16 cellular contexts compared by ENCODE assay signal in genomic region chr10:70093335-70093944, GRCh38. TPM values are rescaled to one million over a fixed set of nuclear protein-coding genes. Genes with fewer than 3 reads are reported as not detected.
DNase-seq lines count a peak whose midpoint lies in the region; ATAC-seq and TF ChIP-seq lines count a peak whose summit lies in the region.
"Had no signal": no experiment of that assay in that cellular context is flagged by ENCODE, and none has a peak within 500 bp of the region (broad histone marks: within the 10 kb centered on the region; RNA-seq: fewer than 3 reads in every experiment).

No MANE protein-coding gene starts in this region.

- H3K9me3 Mint-ChIP-seq in activated CD4-positive, alpha-beta memory T cell treated with anti-CD3 and anti-CD28 coated beads, Interleukin-2, amount 10 ng/mL, durations not matched to agents 7 days and 5 days, result no peaks in the 10 kb centered on the region
- H3K9me3 Mint-ChIP-seq in stimulated activated effector memory CD8-positive, alpha-beta T cell treated with anti-CD3 and anti-CD28 coated beads, Interleukin-12 subunit alpha, Interleukin-12 subunit beta, amount 100 ng/mL, for 72 hours, result no peaks in the 10 kb centered on the region

- intact Hi-C loops in heart right ventricle (cut with DNase I), result no loop called here

- no peaks in the 10 kb centered on the region for H3K27me3 Mint-ChIP-seq in activated CD4-positive, alpha-beta memory T cell treated with anti-CD3 and anti-CD28 coated beads, Interleukin-2, amount 10 ng/mL, durations not matched to agents 7 days and 5 days

- peak overlapping the region; percentile 81 for H3K27ac Mint-ChIP-seq in activated CD4-positive, alpha-beta memory T cell treated with anti-CD3 and anti-CD28 coated beads, Interleukin-2, amount 10 ng/mL, durations not matched to agents 7 days and 5 days
- H3K27ac Mint-ChIP-seq in stimulated activated effector memory CD8-positive, alpha-beta T cell treated with anti-CD3 and anti-CD28 coated beads, Interleukin-12 subunit alpha, Interleukin-12 subunit beta, amount 100 ng/mL, for 72 hours, result peak overlapping the region; percentile 98

- peaks cover 0 to 71% (median 15%) of the 10 kb centered on the region in 9 donors for H3K36me3 ChIP-seq in heart right ventricle

- peak overlapping the region; percentile 63 for H3K4me3 Mint-ChIP-seq in activated CD4-positive, alpha-beta memory T cell treated with anti-CD3 and anti-CD28 coated beads, Interleukin-2, amount 10 ng/mL, durations not matched to agents 7 days and 5 days
- peak overlapping the region; percentile 78 for H3K4me3 Mint-ChIP-seq in stimulated activated effector memory CD8-positive, alpha-beta T cell treated with anti-CD3 and anti-CD28 coated beads, Interleukin-12 subunit alpha, Interleukin-12 subunit beta, amount 100 ng/mL, for 72 hours

- POLR2A ChIA-PET in activated CD4-positive, alpha-beta memory T cell treated with anti-CD3 and anti-CD28 coated beads, Interleukin-2, amount 10 ng/mL, durations not matched to agents 7 days and 5 days (lab: Charles Lee), result interaction anchor here (0.5 to 4.8 kb wide), 8 partner anchors 8 to 702 kb away, joined by 3 to 49 read pairs (median 5); partner anchors contain the start of genes EIF4EBP2, PPA1, SAR1A and TYSND1

- no peak for TF ChIP-seq CTCF in heart right ventricle (IDR thresholded peaks at IDR 0.05)

- H3K4me3 ChIP-seq in heart right ventricle, result peak overlapping the region in 1 of 10 donors; percentile 3

- DNase-seq in activated naive CD4-positive, alpha-beta T cell treated with Interleukin-2 at 50 U/mL for 16 hours, result peak; percentile 20
- no peak for DNase-seq in activated naive CD4-positive, alpha-beta T cell treated with anti-CD3 and anti-CD28 coated beads, Interleukin-2, amount 50 U/mL, for 16 hours
- DNase-seq in activated CD4-positive, alpha-beta memory T cell treated with anti-CD3 and anti-CD28 coated beads, Interleukin-2, amount 10 ng/mL, durations not matched to agents 7 days and 5 days, result peak; percentile 42
- DNase-seq in central memory CD4-positive, alpha-beta T cell, result peak; percentile 40
- peak in 1 of 2 donors; percentile 59 for DNase-seq in stimulated activated effector memory CD8-positive, alpha-beta T cell treated with anti-CD3 and anti-CD28 coated beads, Interleukin-12 subunit alpha, Interleukin-12 subunit beta, amount 100 ng/mL, for 72 hours (ENCODE audit: low spot score in 2 of 2)
- DNase-seq in DMS53 (lab: John Stamatoyannopoulos, UW) (no peak), heart right ventricle (no peak)
- DNase-seq: effector CD4-positive, alpha-beta T cell; GF-D8; hypothalamus; midbrain; MV-4-11; NCI-H2081 treated with DMSO at 0.1 percent for 48 hours; substantia nigra had no signal

- WGBS in heart right ventricle, 2 donors, result 92 to 93% methylated on average over 9 of the region's 9 CpGs

- no peaks in the 10 kb centered on the region for H3K4me1 ChIP-seq in heart right ventricle

- CTCF ChIA-PET in activated CD4-positive, alpha-beta memory T cell treated with anti-CD3 and anti-CD28 coated beads, Interleukin-2, amount 10 ng/mL, durations not matched to agents 7 days and 5 days (lab: Charles Lee), result interaction anchor here (0.7 to 11.3 kb wide), 10 partner anchors 17 to 271 kb away, joined by 3 to 85 read pairs (median 4); partner anchors contain the start of gene TYSND1

- peaks cover 31% of the 10 kb centered on the region for H3K4me1 Mint-ChIP-seq in activated CD4-positive, alpha-beta memory T cell treated with anti-CD3 and anti-CD28 coated beads, Interleukin-2, amount 10 ng/mL, durations not matched to agents 7 days and 5 days
- peaks cover 34% of the 10 kb centered on the region for H3K4me1 Mint-ChIP-seq in stimulated activated effector memory CD8-positive, alpha-beta T cell treated with anti-CD3 and anti-CD28 coated beads, Interleukin-12 subunit alpha, Interleukin-12 subunit beta, amount 100 ng/mL, for 72 hours

- H3K27ac ChIP-seq in heart right ventricle, result no peak overlapping the region

- peaks cover 14% of the 10 kb centered on the region for H3K36me3 Mint-ChIP-seq in activated CD4-positive, alpha-beta memory T cell treated with anti-CD3 and anti-CD28 coated beads, Interleukin-2, amount 10 ng/mL, durations not matched to agents 7 days and 5 days (ENCODE audit: low read depth)
- no peaks in the 10 kb centered on the region for H3K36me3 Mint-ChIP-seq in stimulated activated effector memory CD8-positive, alpha-beta T cell treated with anti-CD3 and anti-CD28 coated beads, Interleukin-12 subunit alpha, Interleukin-12 subunit beta, amount 100 ng/mL, for 72 hours

- no peaks in the 10 kb centered on the region for H3K27me3 ChIP-seq in heart right ventricle

- peak; percentile 89 for ATAC-seq in stimulated activated effector memory CD8-positive, alpha-beta T cell treated with anti-CD3 and anti-CD28 coated beads, Interleukin-12 subunit alpha, Interleukin-12 subunit beta, amount 100 ng/mL, for 72 hours
- no peak for ATAC-seq in HG03469 (IDR thresholded peaks at IDR 0.05; ENCODE audit: unreplicated experiment)
- ATAC-seq in heart right ventricle, result no peak
- ATAC-seq: Panc1 had no signal

- no peaks in the 10 kb centered on the region for H3K9me3 ChIP-seq in heart right ventricle

RNA-seq across cellular contexts. Expression of gene AIFM2, which starts 39.2 kb away (rescaled TPM):
- total RNA-seq in activated CD4-positive, alpha-beta memory T cell treated with anti-CD3 and anti-CD28 coated beads, Interleukin-2, amount 10 ng/mL, durations not matched to agents 7 days and 5 days, result 1 to 10 TPM; 3.7 to 3.8 TPM
- total RNA-seq in heart right ventricle, result 10 to 100 TPM; 14.1 to 22.9 (median 17.5) TPM
- polyA plus RNA-seq in heart right ventricle, result 10 to 100 TPM; 20.6 to 27.0 TPM

RNA-seq across cellular contexts. Expression of gene MACROH2A2, which starts 40.8 kb away (rescaled TPM):
- 1 to 10 TPM; 5.5 to 5.8 TPM for total RNA-seq in activated CD4-positive, alpha-beta memory T cell treated with anti-CD3 and anti-CD28 coated beads, Interleukin-2, amount 10 ng/mL, durations not matched to agents 7 days and 5 days
- 10 to 100 TPM; 10.0 to 17.5 (median 13.3) TPM for total RNA-seq in heart right ventricle
- polyA plus RNA-seq in heart right ventricle, result 10 to 100 TPM; 10.3 to 12.3 TPM

RNA-seq across cellular contexts. Expression of gene TYSND1, which starts 53.1 kb away (rescaled TPM):
- total RNA-seq in activated CD4-positive, alpha-beta memory T cell treated with anti-CD3 and anti-CD28 coated beads, Interleukin-2, amount 10 ng/mL, durations not matched to agents 7 days and 5 days, result 1 to 10 TPM; 9.3 to 9.8 TPM
- total RNA-seq in heart right ventricle, result 1 to 10 TPM; 3.5 to 6.5 (median 4.6) TPM
- 1 to 10 TPM; 2.6 to 6.1 TPM for polyA plus RNA-seq in heart right ventricle

Comparison
In these comparisons a context has a peak if more than half of its experiments do, and no peak if none do; other contexts are left out.
1. DNase-seq: peak in activated naive CD4-positive, alpha-beta T cell treated with Interleukin-2 at 50 U/mL for 16 hours (single experiment), activated CD4-positive, alpha-beta memory T cell treated with anti-CD3 and anti-CD28 coated beads, Interleukin-2, amount 10 ng/mL, durations not matched to agents 7 days and 5 days (single experiment) and central memory CD4-positive, alpha-beta T cell (single experiment); none in activated naive CD4-positive, alpha-beta T cell treated with anti-CD3 and anti-CD28 coated beads, Interleukin-2, amount 50 U/mL, for 16 hours (single experiment), DMS53 (single experiment) and heart right ventricle (0 of 2).